ENCODE assay signal across 24 cellular contexts in the genomic region with DNA sequence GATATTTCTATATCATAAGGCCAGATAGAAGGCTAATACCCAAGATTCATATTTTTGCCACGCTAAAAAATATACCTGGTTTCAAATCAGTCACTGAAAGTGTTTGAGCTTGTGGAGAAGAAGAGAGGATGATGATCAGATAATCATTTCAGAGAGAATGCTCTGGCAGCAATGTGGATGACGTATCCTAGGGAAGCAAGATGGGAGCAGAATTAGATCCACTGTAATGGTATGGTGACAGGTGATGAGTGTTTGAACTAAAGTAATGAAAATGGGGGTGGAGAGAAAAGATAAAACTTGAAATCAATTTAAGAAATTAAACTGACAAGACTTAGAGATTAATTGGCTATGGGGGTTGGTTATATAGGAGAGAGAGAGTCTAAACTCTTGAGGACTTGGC. TPM values are rescaled to one million over a fixed set of nuclear protein-coding genes. Genes with fewer than 3 reads are reported as not detected.
A peak's percentile ranks its signal among the peaks of the same experiment; 100 is the strongest.
DNase-seq lines count a peak whose midpoint lies in the region; ATAC-seq, FAIRE-seq and TF ChIP-seq lines count a peak whose summit lies in the region.
"Had no signal": no experiment of that assay in that cellular context is flagged by ENCODE, and none has a peak within 500 bp of the region (broad histone marks: within the 10 kb centered on the region; RNA-seq: fewer than 3 reads in every experiment).

No MANE protein-coding gene starts in this region.

- H3K9me2 ChIP-seq in HCT116 (ENCODE audit: insufficient read depth) (no peaks in the 10 kb centered on the region), neural cell (ENCODE audit: insufficient read depth, low read length) (no peaks in the 10 kb centered on the region)

- TF ChIP-seq CTCF in HCT116 (IDR thresholded peaks at IDR 0.05 in 2 of 3, conservative IDR thresholded peaks at IDR 0.05 in 1 of 3; ENCODE audit: borderline replicate concordance in 1 of 3, insufficient read depth in 1 of 3, low read depth in 2 of 3, low read length in 2 of 3) (no peak), neural cell (IDR thresholded peaks at IDR 0.05; ENCODE audit: poor library complexity, severe bottlenecking) (no peak)

- H3K9ac ChIP-seq in HCT116 (ENCODE audit: low read length) (no peak overlapping the region), neural cell (ENCODE audit: low read length) (no peak overlapping the region)
- H3K9ac ChIP-seq: BLaER1 treated with 17β-estradiol and CSF1 and Interleukin-3, amounts not matched to agents 10 nM and 100 nM had no signal

- H3K4me3 ChIP-seq in HCT116 (replicated peaks in 1 of 2; ENCODE audit: low read depth in 1 of 2, low read length in 2 of 2) (no peak overlapping the region), neural cell (ENCODE audit: low read length) (no peak overlapping the region)
- H3K4me3 ChIP-seq: BLaER1 treated with 17β-estradiol and CSF1 and Interleukin-3, amounts not matched to agents 10 nM and 100 nM had no signal

- no peak for TF ChIP-seq EP300 in neural cell (conservative IDR thresholded peaks at IDR 0.05; ENCODE audit: poor library complexity, severe bottlenecking)

- H3K4me2 ChIP-seq in HCT116 (ENCODE audit: low read length) (no peak overlapping the region), neural cell (ENCODE audit: low read length) (no peak overlapping the region)
- H3K4me2 ChIP-seq: BLaER1 treated with 17β-estradiol and CSF1 and Interleukin-3, amounts not matched to agents 10 nM and 100 nM had no signal

- H3F3A ChIP-seq in neural cell (ENCODE audit: insufficient read depth, low read length, poor library complexity, severe bottlenecking), result no peaks in the 10 kb centered on the region

- POLR2A ChIA-PET in HCT116 (lab: Charles Lee), result no interaction called here

- H3K36me3 ChIP-seq in HCT116 (ENCODE audit: control insufficient read depth in 1 of 2, insufficient read depth in 2 of 2, low read length in 2 of 2), result no peaks in the 10 kb centered on the region
- H3K36me3 ChIP-seq in neural cell (ENCODE audit: insufficient read depth, low read length), result no peaks in the 10 kb centered on the region
- H3K36me3 ChIP-seq: BLaER1 treated with 17β-estradiol and CSF1 and Interleukin-3, amounts not matched to agents 10 nM and 100 nM had no signal

- FAIRE-seq in H54 (lab: Jason Lieb, UNC), result peak; percentile 76
- FAIRE-seq: A204.1, D721Med, G401.6, GM12891, GM19239 had no signal

- H3K9me3 Mint-ChIP-seq in activated naive CD4-positive, alpha-beta T cell treated with anti-CD3 and anti-CD28 coated beads for 36 hours, result peaks cover 4% of the 10 kb centered on the region
- H3K9me3 Mint-ChIP-seq: CD8-positive, alpha-beta T cell had no signal

- no peaks in the 10 kb centered on the region for H3K9me3 ChIP-seq in HCT116 (ENCODE audit: control insufficient read depth in 1 of 2, insufficient read depth in 1 of 2, low read depth in 1 of 2, low read length in 2 of 2)
- H3K9me3 ChIP-seq in neural cell (ENCODE audit: low read length), result no peaks in the 10 kb centered on the region
- H3K9me3 ChIP-seq: BLaER1 treated with 17β-estradiol and CSF1 and Interleukin-3, amounts not matched to agents 10 nM and 100 nM; Caco-2 had no signal

- H3K4me1 ChIP-seq in HCT116 (ENCODE audit: control insufficient read depth in 1 of 2, insufficient read depth in 2 of 2, low read length in 2 of 2), result no peaks in the 10 kb centered on the region
- H3K4me1 ChIP-seq: BLaER1 treated with 17β-estradiol and CSF1 and Interleukin-3, amounts not matched to agents 10 nM and 100 nM; Caco-2 had no signal

- no peaks in the 10 kb centered on the region for H3K4me1 Mint-ChIP-seq in activated naive CD4-positive, alpha-beta T cell treated with anti-CD3 and anti-CD28 coated beads for 36 hours (ENCODE audit: low read depth)

- H4K20me1 ChIP-seq in HCT116 (ENCODE audit: insufficient read depth), result no peaks in the 10 kb centered on the region
- H4K20me1 ChIP-seq in neural cell (ENCODE audit: insufficient read depth), result no peaks in the 10 kb centered on the region
- H4K20me1 ChIP-seq: BLaER1 treated with 17β-estradiol and CSF1 and Interleukin-3, amounts not matched to agents 10 nM and 100 nM had no signal

- no peak overlapping the region for H3K4me3 Mint-ChIP-seq in activated naive CD4-positive, alpha-beta T cell treated with anti-CD3 and anti-CD28 coated beads for 36 hours
- H3K4me3 Mint-ChIP-seq: CD4-positive, alpha-beta T cell; CD8-positive, alpha-beta T cell had no signal

- H3K27ac Mint-ChIP-seq in activated naive CD4-positive, alpha-beta T cell treated with anti-CD3 and anti-CD28 coated beads for 36 hours, result no peak overlapping the region
- H3K27ac Mint-ChIP-seq: CD4-positive, alpha-beta T cell; CD8-positive, alpha-beta T cell had no signal

- intact Hi-C loops in HCT116 (cut with micrococcal nuclease), result no loop called here
- intact Hi-C loops in activated naive CD4-positive, alpha-beta T cell treated with anti-CD3 and anti-CD28 coated beads for 36 hours (cut with micrococcal nuclease), result no loop called here

- CTCF ChIA-PET in HCT116 (lab: Charles Lee), result no interaction called here
- CTCF ChIA-PET in activated naive CD4-positive, alpha-beta T cell treated with anti-CD3 and anti-CD28 coated beads for 36 hours (lab: Charles Lee), result no interaction called here

- no peaks in the 10 kb centered on the region for H3K27me3 ChIP-seq in HCT116 (ENCODE audit: insufficient read depth, low read length)
- H3K27me3 ChIP-seq in neural cell (ENCODE audit: insufficient read depth, low read depth, low read length), result no peaks in the 10 kb centered on the region
- H3K27me3 ChIP-seq: BLaER1 treated with 17β-estradiol and CSF1 and Interleukin-3, amounts not matched to agents 10 nM and 100 nM had no signal

- H3K79me2 ChIP-seq in HCT116 (ENCODE audit: insufficient read depth, low read length) (no peaks in the 10 kb centered on the region), neural cell (replicated peaks; ENCODE audit: insufficient read depth, low read length) (no peaks in the 10 kb centered on the region)

- TF ChIP-seq RAD21 in HCT116 (IDR thresholded peaks at IDR 0.05; ENCODE audit: low read depth), result no peak
- no peak for TF ChIP-seq RAD21 in neural cell (conservative IDR thresholded peaks at IDR 0.05)

- no peaks in the 10 kb centered on the region for H3K36me3 Mint-ChIP-seq in activated naive CD4-positive, alpha-beta T cell treated with anti-CD3 and anti-CD28 coated beads for 36 hours (ENCODE audit: low read depth)
- H3K36me3 Mint-ChIP-seq: CD8-positive, alpha-beta T cell had no signal

- TF ChIP-seq POLR2A in H54 (IDR thresholded peaks at IDR 0.05; ENCODE audit: low read depth, low read length), result no peak
- TF ChIP-seq POLR2A in HCT116 (IDR thresholded peaks at IDR 0.05; ENCODE audit: borderline replicate concordance, extremely low read depth, insufficient read depth, insufficient read length), result no peak

- no TSS peak for BruUV-seq in HCT116 (replicated peaks; lab: Mats Ljungman, UMichigan)

- no peaks in the 10 kb centered on the region for H3K27me3 Mint-ChIP-seq in activated naive CD4-positive, alpha-beta T cell treated with anti-CD3 and anti-CD28 coated beads for 36 hours (ENCODE audit: low read depth)
- H3K27me3 Mint-ChIP-seq: CD4-positive, alpha-beta T cell had no signal

- ATAC-seq in HCT116, result no peak
- ATAC-seq: CD8-positive, alpha-beta T cell had no signal

- H2AFZ ChIP-seq in HCT116 (ENCODE audit: low read depth, low read length, poor library complexity, severe bottlenecking) (peak overlapping the region; percentile 60), neural cell (ENCODE audit: low read depth, low read length) (no peak overlapping the region)

- H3K27ac ChIP-seq in HCT116 (ENCODE audit: low read depth, low read length) (no peak overlapping the region), neural cell (ENCODE audit: low read length) (peak overlapping the region; percentile 35)
- H3K27ac ChIP-seq: BLaER1 treated with 17β-estradiol and CSF1 and Interleukin-3, amounts not matched to agents 10 nM and 100 nM; C4-2B had no signal

- RAD21 ChIA-PET in HCT116 (lab: Charles Lee; ENCODE audit: low non-redundant PET in 1 of 2, low total read pairs in 2 of 2, uncharacterized antibody in 2 of 2, unreplicated experiment in 2 of 2), result no interaction called here

- DNase-seq in H54 (ENCODE audit: insufficient read length, low spot score) (no peak), HCT116 (ENCODE audit: low read depth, low spot score) (no peak), NCI-H1105 (lab: John Stamatoyannopoulos, UW) (no peak), NCI-H1092 treated with DMSO at 0.1 percent for 48 hours (lab: John Stamatoyannopoulos, UW) (no peak)
- no peak for DNase-seq in activated naive CD4-positive, alpha-beta T cell treated with anti-CD3 and anti-CD28 coated beads for 36 hours
- DNase-seq: 8988T; ACHN; Caco-2; Calu3; CD4-positive, alpha-beta T cell; CD8-positive, alpha-beta T cell; DMS79 treated with DMSO at 0.1 percent for 48 hours; GF-D8 had no signal

TF ChIP-seq in HCT116, 20 proteins besides CTCF, POLR2A, EP300 and RAD21 (continues in another document):
- TF ChIP-seq ZNF274 (IDR thresholded peaks at IDR 0.05; ENCODE audit: low read depth, low read length) (no peak), SP1 (IDR thresholded peaks at IDR 0.05; ENCODE audit: low read depth) (no peak), CEBPB (IDR thresholded peaks at IDR 0.05; ENCODE audit: low read depth) (no peak), ZFX (IDR thresholded peaks at IDR 0.05) (no peak), CBX3 (IDR thresholded peaks at IDR 0.05; ENCODE audit: low read depth) (no peak), FOSL1 (IDR thresholded peaks at IDR 0.05; ENCODE audit: low read depth) (no peak)
- TF ChIP-seq, protein P1, sequence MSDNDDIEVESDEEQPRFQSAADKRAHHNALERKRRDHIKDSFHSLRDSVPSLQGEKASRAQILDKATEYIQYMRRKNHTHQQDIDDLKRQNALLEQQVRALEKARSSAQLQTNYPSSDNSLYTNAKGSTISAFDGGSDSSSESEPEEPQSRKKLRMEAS (IDR thresholded peaks at IDR 0.05), result no peak

TF ChIP-seq in neural cell, 6 proteins besides CTCF, POLR2A, EP300 and RAD21 (continues in another document):
- TF ChIP-seq SMC3 (conservative IDR thresholded peaks at IDR 0.05; ENCODE audit: poor library complexity) (no peak), POLR2AphosphoS5 (IDR thresholded peaks at IDR 0.05) (no peak)

RNA-seq across cellular contexts. Expression of a gene that starts 42.7 kb away (rescaled TPM):
- not detected for total RNA-seq in HCT116 (2021; ENCODE audit: unreplicated experiment)
- not detected in 2 replicates for polyA plus RNA-seq in HCT116 (2012)
- polyA plus RNA-seq in neural cell, result 30.3 and 35.7 TPM in 2 replicates
- polyA minus RNA-seq in neural cell, result 48.5 and 54.6 TPM in 2 replicates
- not detected for total RNA-seq in activated naive CD4-positive, alpha-beta T cell treated with anti-CD3 and anti-CD28 coated beads for 36 hours
- total RNA-seq: A673; Caco-2; Calu3; CD4-positive, alpha-beta T cell; CD8-positive, alpha-beta T cell had no signal
- polyA plus RNA-seq: AG04450, BJ had no signal
